11 cellular contexts compared by ENCODE assay signal in the genomic region with DNA sequence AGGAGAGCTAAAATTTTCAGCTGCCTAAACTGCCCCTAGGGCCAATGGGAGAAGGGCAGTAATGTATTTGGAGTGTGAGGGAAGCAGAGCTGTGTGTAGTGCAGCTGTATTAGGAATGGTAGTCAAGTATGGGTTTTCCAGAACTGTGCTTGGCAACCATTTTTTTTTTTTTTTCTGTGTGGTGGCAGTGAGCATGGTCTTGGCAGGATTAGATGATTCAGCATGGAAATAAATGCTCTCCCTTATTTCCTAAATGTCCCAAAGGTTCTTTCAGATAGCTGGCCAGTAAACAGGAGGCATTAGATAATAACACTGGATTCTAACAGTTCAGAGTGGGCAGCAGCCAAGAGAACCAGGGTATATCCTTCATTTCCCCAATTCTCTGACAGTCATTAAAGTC.
DNase-seq lines count a peak whose midpoint lies in the region.
"Had no signal": no experiment of that assay in that cellular context is flagged by ENCODE, and none has a peak within 500 bp of the region (broad histone marks: within the 10 kb centered on the region; RNA-seq: fewer than 3 reads in every experiment).

No MANE protein-coding gene starts in this region.

- no peaks in the 10 kb centered on the region for H3K9me3 ChIP-seq in adipocyte (ENCODE audit: control insufficient read depth, low read length)
- no peaks in the 10 kb centered on the region for H3K9me3 ChIP-seq in iPS-15b (ENCODE audit: control insufficient read depth, insufficient read depth, low read length)
- H3K9me3 ChIP-seq in skeletal muscle satellite cell (replicated peaks; ENCODE audit: low read length) = no peaks in the 10 kb centered on the region

- H3K4me1 ChIP-seq in adipocyte (ENCODE audit: control insufficient read depth, insufficient read depth, low read length) (peaks cover 71% of the 10 kb centered on the region), iPS-15b (ENCODE audit: control insufficient read depth, insufficient read depth, low read length) (peaks cover 39% of the 10 kb centered on the region), skeletal muscle satellite cell (ENCODE audit: control insufficient read depth, insufficient read depth, low read length) (peaks cover 54% of the 10 kb centered on the region)

- H3K27me3 ChIP-seq in adipocyte (replicated peaks; ENCODE audit: control insufficient read depth, insufficient read depth, low read length) (no peaks in the 10 kb centered on the region), iPS-15b (ENCODE audit: control insufficient read depth, insufficient read depth, low read length) (no peaks in the 10 kb centered on the region), skeletal muscle satellite cell (ENCODE audit: control insufficient read depth, insufficient read depth, low read length) (no peaks in the 10 kb centered on the region)

- H3K36me3 ChIP-seq in adipocyte (ENCODE audit: control insufficient read depth, insufficient read depth, low read length, severe bottlenecking) = peaks cover 3% of the 10 kb centered on the region
- peaks cover under 1% of the 10 kb centered on the region for H3K36me3 ChIP-seq in iPS-15b (ENCODE audit: control insufficient read depth, insufficient read depth, low read length)
- H3K36me3 ChIP-seq in skeletal muscle satellite cell (ENCODE audit: insufficient read depth, low read length) = no peaks in the 10 kb centered on the region

- H3K4me3 ChIP-seq in adipocyte (ENCODE audit: low read length) (peak overlapping the region; percentile 87), iPS-15b (ENCODE audit: low read depth, low read length) (peak overlapping the region; percentile 77), skeletal muscle satellite cell (ENCODE audit: low read length) (peak overlapping the region; percentile 92)

- DNase-seq in HCEC 1CT (peak; percentile 31), adipocyte (ENCODE audit: low read depth) (no peak), T1000 (lab: John Stamatoyannopoulos, UW) (no peak), G401 (ENCODE audit: low spot score) (no peak), cerebellar cortex (ENCODE audit: low spot score) (no peak), NCI-H1930 (lab: John Stamatoyannopoulos, UW) (no peak)
- DNase-seq: activated B cell treated with CpG ODN at 0.5 μM for 24 hours, cortex of kidney, NCI-H187 had no signal

- H3K9ac ChIP-seq in adipocyte (ENCODE audit: low read length) (peak overlapping the region; percentile 88), iPS-15b (ENCODE audit: low read depth, low read length) (peak overlapping the region; percentile 47), skeletal muscle satellite cell (ENCODE audit: low read depth, low read length) (peak overlapping the region; percentile 90)

- in situ Hi-C loops in G401 (cut with HindIII; ENCODE audit: low sequenced_read_pairs) = no loop called here

- H3K4me2 ChIP-seq in skeletal muscle satellite cell (ENCODE audit: low read length) = peak overlapping the region; percentile 93
